23 cellular contexts compared by ENCODE assay signal in genomic region chr1:176799327-176799726, GRCh38.
"Had no signal": no experiment of that assay in that cellular context is flagged by ENCODE, and none has a peak within 500 bp of the region (broad histone marks: within the 10 kb centered on the region; RNA-seq: fewer than 3 reads in every experiment).

No MANE protein-coding gene starts in this region.

- H3K36me3 Mint-ChIP-seq: activated naive CD8-positive, alpha-beta T cell treated with anti-CD3 and anti-CD28 coated beads for 36 hours; mesothelial cell of epicardium; natural killer cell treated with Interleukin-12 subunit alpha and Interleukin-12 subunit beta and Interleukin-15 and Interleukin-18, amount 100 ng/mL, for 72 hours; type B pancreatic cell had no signal

- H3K27ac ChIP-seq: esophagus muscularis mucosa, gastrocnemius medialis, left ventricle myocardium inferior, spleen, thoracic aorta had no signal

- H3K4me1 Mint-ChIP-seq: activated naive CD8-positive, alpha-beta T cell treated with anti-CD3 and anti-CD28 coated beads for 36 hours had no signal

- FAIRE-seq: astrocyte, colon, endothelial cell of umbilical vein had no signal

- H3K9me3 ChIP-seq: esophagus muscularis mucosa, gastrocnemius medialis, left ventricle myocardium inferior, spleen, thoracic aorta had no signal

- H3K9me3 Mint-ChIP-seq: activated naive CD8-positive, alpha-beta T cell treated with anti-CD3 and anti-CD28 coated beads for 36 hours; mesothelial cell of epicardium; T-helper 2 cell treated with Interferon-gamma antibody and Interleukin-4, amounts not matched to agents 5 μg/mL and 100 μg/mL, for 36 hours; type B pancreatic cell had no signal

- H3K4me1 ChIP-seq: gastrocnemius medialis, spleen had no signal

- ATAC-seq: gastrocnemius medialis; natural killer cell treated with Interleukin-12 subunit alpha and Interleukin-12 subunit beta and Interleukin-15 and Interleukin-18, amount 100 ng/mL, for 72 hours had no signal

- H3K36me3 ChIP-seq: esophagus muscularis mucosa, gastrocnemius medialis, left ventricle myocardium inferior, spleen, thoracic aorta had no signal

- H3K4me3 Mint-ChIP-seq: activated naive CD8-positive, alpha-beta T cell treated with anti-CD3 and anti-CD28 coated beads for 36 hours; mesothelial cell of epicardium; natural killer cell treated with Interleukin-12 subunit alpha and Interleukin-12 subunit beta and Interleukin-15 and Interleukin-18, amount 100 ng/mL, for 72 hours; T-helper 2 cell treated with Interferon-gamma antibody and Interleukin-4, amounts not matched to agents 5 μg/mL and 100 μg/mL, for 36 hours; type B pancreatic cell had no signal

- H3K27me3 Mint-ChIP-seq: activated naive CD8-positive, alpha-beta T cell treated with anti-CD3 and anti-CD28 coated beads for 36 hours; natural killer cell treated with Interleukin-12 subunit alpha and Interleukin-12 subunit beta and Interleukin-15 and Interleukin-18, amount 100 ng/mL, for 72 hours; progenitor cell of endocrine pancreas had no signal

- H3K27ac Mint-ChIP-seq: activated naive CD8-positive, alpha-beta T cell treated with anti-CD3 and anti-CD28 coated beads for 36 hours; mesothelial cell of epicardium; natural killer cell treated with Interleukin-12 subunit alpha and Interleukin-12 subunit beta and Interleukin-15 and Interleukin-18, amount 100 ng/mL, for 72 hours; progenitor cell of endocrine pancreas; T-helper 2 cell treated with Interferon-gamma antibody and Interleukin-4, amounts not matched to agents 5 μg/mL and 100 μg/mL, for 36 hours; type B pancreatic cell had no signal

- DNase-seq: activated CD4-positive, alpha-beta T cell treated with anti-CD3 and anti-CD28 coated beads for 4 hours; activated CD4-positive, alpha-beta T cell treated with anti-CD3 and anti-CD28 coated beads, Interleukin-2, amount 50 U/mL, for 48 hours; activated naive CD4-positive, alpha-beta T cell treated with Interleukin-2 at 50 U/mL for 16 hours; activated naive CD8-positive, alpha-beta T cell treated with anti-CD3 and anti-CD28 coated beads for 36 hours; activated T-cell treated with anti-CD3 and anti-CD28 coated beads, Interleukin-2, amount 50 U/mL, for 48 hours; central memory CD4-positive, alpha-beta T cell; effector memory CD4-positive, alpha-beta T cell; gastrocnemius medialis; hippocampal formation; left ventricle myocardium inferior; spleen; stimulated activated CD4-positive, alpha-beta T cell treated with anti-CD3 and anti-CD28 coated beads, Interleukin-4, amount 100 ng/mL, for 1 hour; stimulated activated naive CD4-positive, alpha-beta T cell treated with Interleukin-2 at 50 U/mL for 16 hours had no signal

- H3K27me3 ChIP-seq: esophagus muscularis mucosa, gastrocnemius medialis, spleen had no signal

- H3K4me3 ChIP-seq: esophagus muscularis mucosa, gastrocnemius medialis, left ventricle myocardium inferior, spleen, thoracic aorta had no signal
